Comparison of ENCODE assay signal across 1 cellular context in genomic region chr18:48161201-48161910, GRCh38.
TF ChIP-seq lines count a peak whose summit lies in the region.

No MANE protein-coding gene starts in this region.

TF ChIP-seq in H1, 55 proteins besides CTCF, POLR2A, EP300 and RAD21 (continued from another document):
- TF ChIP-seq SRF (IDR thresholded peaks at IDR 0.05; ENCODE audit: low read depth, low read length): no peak
- peak; percentile 92 for TF ChIP-seq KDM4A (IDR thresholded peaks at IDR 0.05; ENCODE audit: low read depth, low read length, severe bottlenecking)
- peak; percentile 37; the same call in 1 of the 2 replicates for TF ChIP-seq USF2 (IDR thresholded peaks at IDR 0.05; ENCODE audit: low read length)
- no peak for TF ChIP-seq SP4 (IDR thresholded peaks at IDR 0.05; ENCODE audit: low read length)
- TF ChIP-seq PHF8 (conservative IDR thresholded peaks at IDR 0.05; ENCODE audit: low read depth, low read length): peak; percentile 60; the same call in 1 of the 2 replicates
- TF ChIP-seq MAFK (IDR thresholded peaks at IDR 0.05; ENCODE audit: low read depth, low read length): no peak
- TF ChIP-seq JUN (IDR thresholded peaks at IDR 0.05; ENCODE audit: low read depth, low read length): no peak
- TF ChIP-seq CBX8 (IDR thresholded peaks at IDR 0.05; ENCODE audit: borderline replicate concordance, low read depth, low read length): no peak
- no peak for TF ChIP-seq TCF12 (IDR thresholded peaks at IDR 0.05; ENCODE audit: low read depth, low read length)
- TF ChIP-seq TAF7 (optimal IDR thresholded peaks at IDR 0.05; ENCODE audit: borderline replicate concordance, low read depth, low read length): no peak
- peak; percentile 59; the same call in 1 of the 2 replicates for TF ChIP-seq TAF1 (IDR thresholded peaks at IDR 0.05; ENCODE audit: low read depth, low read length)
- TF ChIP-seq GABPA (IDR thresholded peaks at IDR 0.05; ENCODE audit: borderline replicate concordance, insufficient read depth, low read length): no peak
- TF ChIP-seq NRF1 (IDR thresholded peaks at IDR 0.05; ENCODE audit: low read depth, low read length): no peak
- TF ChIP-seq HDAC2 (IDR thresholded peaks at IDR 0.05; ENCODE audit: borderline replicate concordance in 1 of 2, low read depth in 2 of 2, low read length in 2 of 2): no peak
- TF ChIP-seq JUND (IDR thresholded peaks at IDR 0.05; ENCODE audit: low read length): no peak
- no peak for TF ChIP-seq CHD7 (IDR thresholded peaks at IDR 0.05; ENCODE audit: insufficient replicate concordance, low read length)
- TF ChIP-seq ATF2 (IDR thresholded peaks at IDR 0.05; ENCODE audit: low read length): no peak
- no peak for TF ChIP-seq CTBP2 (IDR thresholded peaks at IDR 0.05; ENCODE audit: borderline replicate concordance, insufficient read depth, insufficient read length, low read length)
- TF ChIP-seq POLR2AphosphoS5 (IDR thresholded peaks at IDR 0.05; ENCODE audit: low read depth, low read length): 0 out of 2 replicates have a peak, but pooled peaks have one; percentile 23
- TF ChIP-seq RFX5 (IDR thresholded peaks at IDR 0.05; ENCODE audit: borderline replicate concordance, low read depth, low read length): no peak
- TF ChIP-seq TEAD4 (IDR thresholded peaks at IDR 0.05; ENCODE audit: low read depth, low read length): no peak
- no peak for TF ChIP-seq ZNF274 (IDR thresholded peaks at IDR 0.05; ENCODE audit: borderline replicate concordance, extremely low read depth, low read length)
- TF ChIP-seq MAX (IDR thresholded peaks at IDR 0.05): peak; percentile 56
- TF ChIP-seq SIRT6 (IDR thresholded peaks at IDR 0.05; ENCODE audit: low read length): no peak
- TF ChIP-seq CBX5 (IDR thresholded peaks at IDR 0.05; ENCODE audit: low read depth, low read length): no peak
- no peak for TF ChIP-seq SUZ12 (IDR thresholded peaks at IDR 0.05; ENCODE audit: low read length)
- no peak for TF ChIP-seq POU5F1 (IDR thresholded peaks at IDR 0.05; ENCODE audit: low read depth, low read length)
- TF ChIP-seq RNF2 (IDR thresholded peaks at IDR 0.05; ENCODE audit: borderline replicate concordance, low read depth, low read length, missing control alignments, poor library complexity, severe bottlenecking): no peak
- TF ChIP-seq SIN3A (conservative IDR thresholded peaks at IDR 0.05 in 1 of 2, IDR thresholded peaks at IDR 0.05 in 1 of 2; ENCODE audit: low read depth in 1 of 2, low read length in 2 of 2): no peak
- TF ChIP-seq E2F6 (IDR thresholded peaks at IDR 0.05): no peak; the same call in 1 of the 2 replicates
- no peak for TF ChIP-seq RXRA (IDR thresholded peaks at IDR 0.05; ENCODE audit: insufficient read depth, low read depth, low read length)
- TF ChIP-seq HDAC6 (IDR thresholded peaks at IDR 0.05; ENCODE audit: low read depth, low read length): no peak
- no peak for TF ChIP-seq NANOG (IDR thresholded peaks at IDR 0.05; ENCODE audit: insufficient read depth, low read depth, low read length, poor library complexity, severe bottlenecking)
- TF ChIP-seq CREB1 (IDR thresholded peaks at IDR 0.05): no peak
- no peak for TF ChIP-seq BCL11A (IDR thresholded peaks at IDR 0.05; ENCODE audit: low read depth in 2 of 2, low read length in 2 of 2)
- TF ChIP-seq KDM5A (IDR thresholded peaks at IDR 0.05; ENCODE audit: low read length): no peak
- no peak for TF ChIP-seq EGR1 (IDR thresholded peaks at IDR 0.05; ENCODE audit: borderline replicate concordance, low read depth, low read length)
- no peak for TF ChIP-seq GTF2F1 (IDR thresholded peaks at IDR 0.05; ENCODE audit: borderline replicate concordance, low read depth, low read length)
- TF ChIP-seq YY1 (IDR thresholded peaks at IDR 0.05; ENCODE audit: low read depth, low read length): no peak
- TF ChIP-seq FOSL1 (IDR thresholded peaks at IDR 0.05; ENCODE audit: insufficient read depth, low read depth, low read length): no peak
